Comparison of ENCODE assay signal across 21 cellular contexts in the genomic region with DNA sequence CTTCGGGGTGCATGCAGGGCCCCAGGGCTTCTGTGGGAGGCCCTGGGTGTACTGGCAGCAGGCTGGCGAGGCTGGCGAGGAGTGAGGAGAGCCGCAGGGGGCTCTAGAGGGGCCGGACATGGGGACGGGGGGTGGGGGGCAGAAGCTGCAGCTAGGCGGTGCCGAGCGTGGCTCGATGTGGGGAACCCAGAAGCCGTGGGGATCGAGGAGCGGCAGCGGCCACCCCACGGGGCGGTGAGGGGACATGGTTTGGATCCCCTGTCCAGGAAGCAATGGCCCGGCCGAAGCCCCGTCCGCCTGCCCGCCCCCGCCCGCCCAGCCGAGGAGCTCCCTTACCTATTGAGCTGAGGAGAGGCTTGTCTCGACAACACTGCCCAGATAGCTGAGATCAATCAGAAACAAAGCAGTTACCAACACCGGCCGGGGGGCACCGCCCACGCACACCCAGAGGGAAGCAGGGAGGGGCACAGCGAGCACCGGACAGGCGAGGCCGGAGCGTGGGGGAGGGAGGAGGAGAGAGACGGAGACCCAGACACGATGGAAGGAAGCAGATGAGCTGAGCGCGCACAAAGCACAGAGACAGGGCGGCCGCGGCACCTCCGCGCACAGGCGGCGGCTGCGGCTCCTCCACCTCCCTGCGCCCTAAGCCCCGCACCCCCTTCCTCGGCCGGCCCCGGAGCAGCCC. TPM values are rescaled to one million over a fixed set of nuclear protein-coding genes. Genes with fewer than 3 reads are reported as not detected.
A peak's percentile ranks its signal among the peaks of the same experiment; 100 is the strongest.
DNase-seq lines count a peak whose midpoint lies in the region; ATAC-seq and TF ChIP-seq lines count a peak whose summit lies in the region.
"Had no signal": no experiment of that assay in that cellular context is flagged by ENCODE, and none has a peak within 500 bp of the region (broad histone marks: within the 10 kb centered on the region; RNA-seq: fewer than 3 reads in every experiment).

No MANE protein-coding gene starts in this region.

- WGBS in HUES64, result 25% methylated on average over 48 of the region's 51 CpGs
- WGBS in gastroesophageal sphincter (ENCODE audit: low coverage in 1 of 2), 2 donors, result 43 to 47% methylated on average over 5 to 6 of the region's 51 CpGs

- peak overlapping the region; percentile 32 to 82 (median 58) for H3K4me3 Mint-ChIP-seq in CD4-positive, alpha-beta memory T cell
- H3K4me3 Mint-ChIP-seq in naive thymus-derived CD4-positive, alpha-beta T cell, result peak overlapping the region in 9 of 10 donors; percentile 23 to 80 (median 60)
- H3K4me3 Mint-ChIP-seq: T-helper 1 cell treated with Interleukin-12 subunit alpha and Interleukin-12 subunit beta and Interleukin-4 antibody, amounts not matched to agents 30 μg/mL and 1 μg/mL, for 36 hours had no signal

- CTCF ChIA-PET in CD4-positive, alpha-beta memory T cell (lab: Charles Lee; ENCODE audit: partially characterized antibody), result no interaction called here
- CTCF ChIA-PET in naive thymus-derived CD4-positive, alpha-beta T cell (lab: Charles Lee), result interaction anchor here (1.3 kb wide), 1 partner anchor 132 kb away, joined by 3 read pairs; no protein-coding TSS in a partner anchor

- intact Hi-C loops in CD4-positive, alpha-beta memory T cell (cut with micrococcal nuclease), result no loop called here
- intact Hi-C loops in naive thymus-derived CD4-positive, alpha-beta T cell (cut with micrococcal nuclease), result no loop called here

- no peaks in the 10 kb centered on the region for H3K9me3 ChIP-seq in CD4-positive, alpha-beta memory T cell (ENCODE audit: control insufficient read depth in 1 of 2, low read length in 2 of 2)
- H3K9me3 ChIP-seq in HUES64 (ENCODE audit: insufficient read depth, low read depth, low read length), result no peaks in the 10 kb centered on the region
- no peaks in the 10 kb centered on the region for H3K9me3 ChIP-seq in gastroesophageal sphincter
- no peaks in the 10 kb centered on the region for H3K9me3 ChIP-seq in naive thymus-derived CD4-positive, alpha-beta T cell (ENCODE audit: control insufficient read depth in 2 of 3, low read length in 3 of 3)
- H3K9me3 ChIP-seq: psoas muscle had no signal

- H3K4me1 ChIP-seq in CD4-positive, alpha-beta memory T cell (ENCODE audit: insufficient read depth, low read length), result no peaks in the 10 kb centered on the region
- H3K4me1 ChIP-seq in HUES64 (ENCODE audit: insufficient read depth, low read length), result no peaks in the 10 kb centered on the region; the same call in 1 of the 2 replicates
- peaks cover 0 to 5% (median 0%) of the 10 kb centered on the region in 3 donors for H3K4me1 ChIP-seq in gastroesophageal sphincter
- no peaks in the 10 kb centered on the region for H3K4me1 ChIP-seq in naive thymus-derived CD4-positive, alpha-beta T cell (ENCODE audit: control insufficient read depth in 2 of 2, insufficient read depth in 2 of 2, low read length in 2 of 2)
- H3K4me1 ChIP-seq: psoas muscle had no signal

- peaks cover 7% of the 10 kb centered on the region for H3K36me3 ChIP-seq in CD4-positive, alpha-beta memory T cell (ENCODE audit: insufficient read depth, low read length)
- H3K36me3 ChIP-seq in HUES64 (ENCODE audit: insufficient read depth, low read length) (peaks cover 47% of the 10 kb centered on the region), gastroesophageal sphincter (peaks cover 0 to 98% of the 10 kb centered on the region in 2 donors)
- peaks cover 0 to 24% (median 0%) of the 10 kb centered on the region in 3 experiments for H3K36me3 ChIP-seq in naive thymus-derived CD4-positive, alpha-beta T cell (ENCODE audit: control insufficient read depth in 2 of 3, insufficient read depth in 3 of 3, low read length in 3 of 3)
- H3K36me3 ChIP-seq: cardiac muscle cell had no signal

- no peak for DNase-seq in CD4-positive, alpha-beta memory T cell
- DNase-seq in naive thymus-derived CD4-positive, alpha-beta T cell, result peak in 1 of 9 donors; percentile 19
- no peak for DNase-seq in A172 (ENCODE audit: low spot score)
- DNase-seq in epidermal melanocyte (ENCODE audit: insufficient read length, low spot score), result no peak
- DNase-seq: activated CD8-positive, alpha-beta memory T cell treated with anti-CD3 and anti-CD28 coated beads, Interleukin-2, amount 50 U/mL, for 4 hours; AML-193; DMS153; foreskin melanocyte; Kasumi-1; NCI-H1436; NCI-H345; SHP77 had no signal

- H3K4me3 ChIP-seq in CD4-positive, alpha-beta memory T cell (ENCODE audit: low read length in 2 of 2), result no peak overlapping the region
- peak overlapping the region; percentile 57 for H3K4me3 ChIP-seq in HUES64 (ENCODE audit: low read length)
- H3K4me3 ChIP-seq in gastroesophageal sphincter, result no peak overlapping the region
- no peak overlapping the region for H3K4me3 ChIP-seq in naive thymus-derived CD4-positive, alpha-beta T cell (ENCODE audit: low read length)
- H3K4me3 ChIP-seq: cardiac muscle cell, psoas muscle had no signal

- no peak overlapping the region for H3K27ac Mint-ChIP-seq in CD4-positive, alpha-beta memory T cell
- H3K27ac Mint-ChIP-seq in naive thymus-derived CD4-positive, alpha-beta T cell, result no peak overlapping the region
- H3K27ac Mint-ChIP-seq: activated naive CD8-positive, alpha-beta T cell; T-helper 1 cell treated with Interleukin-12 subunit alpha and Interleukin-12 subunit beta and Interleukin-4 antibody, amounts not matched to agents 30 μg/mL and 1 μg/mL, for 36 hours had no signal

- no peak for TF ChIP-seq EP300 in gastroesophageal sphincter (IDR thresholded peaks at IDR 0.05)

- no peak for TF ChIP-seq POLR2A in gastroesophageal sphincter (IDR thresholded peaks at IDR 0.05)

- no peaks in the 10 kb centered on the region for H3K27me3 ChIP-seq in CD4-positive, alpha-beta memory T cell (ENCODE audit: insufficient read depth, low read length)
- no peaks in the 10 kb centered on the region for H3K27me3 ChIP-seq in HUES64 (ENCODE audit: insufficient read depth, low read length)
- no peaks in the 10 kb centered on the region for H3K27me3 ChIP-seq in gastroesophageal sphincter
- H3K27me3 ChIP-seq in naive thymus-derived CD4-positive, alpha-beta T cell (ENCODE audit: control insufficient read depth in 2 of 2, insufficient read depth in 2 of 2, low read length in 2 of 2), result no peaks in the 10 kb centered on the region

- no peaks in the 10 kb centered on the region for H3K9me3 Mint-ChIP-seq in CD4-positive, alpha-beta memory T cell
- H3K9me3 Mint-ChIP-seq in naive thymus-derived CD4-positive, alpha-beta T cell, result no peaks in the 10 kb centered on the region
- H3K9me3 Mint-ChIP-seq: T-helper 1 cell treated with Interleukin-12 subunit alpha and Interleukin-12 subunit beta and Interleukin-4 antibody, amounts not matched to agents 30 μg/mL and 1 μg/mL, for 36 hours had no signal

- H3K36me3 Mint-ChIP-seq in CD4-positive, alpha-beta memory T cell, result peaks cover 21 to 22% of the 10 kb centered on the region in 2 donors
- peaks cover 5 to 33% (median 10%) of the 10 kb centered on the region in 5 donors for H3K36me3 Mint-ChIP-seq in naive thymus-derived CD4-positive, alpha-beta T cell

- ATAC-seq in gastroesophageal sphincter (no peak), HG02571 (IDR thresholded peaks at IDR 0.05; ENCODE audit: unreplicated experiment) (no peak), GM21526 (IDR thresholded peaks at IDR 0.05; ENCODE audit: low FRiP score, unreplicated experiment) (no peak)
- ATAC-seq in naive thymus-derived CD4-positive, alpha-beta T cell, result no peak
- ATAC-seq: psoas muscle had no signal

- H3K9ac ChIP-seq in HUES64 (ENCODE audit: low read depth, low read length), result peak overlapping the region; percentile 53; the same call in 1 of the 2 replicates

- peaks cover 0 to 4% (median 4%) of the 10 kb centered on the region in 4 donors for H3K4me1 Mint-ChIP-seq in CD4-positive, alpha-beta memory T cell
- H3K4me1 Mint-ChIP-seq in naive thymus-derived CD4-positive, alpha-beta T cell, result peaks cover 0 to 11% (median 4%) of the 10 kb centered on the region in 7 donors

- POLR2A ChIA-PET in CD4-positive, alpha-beta memory T cell (lab: Charles Lee; ENCODE audit: partially characterized antibody), result interaction anchor here (1.3 to 1.6 kb wide), 2 partner anchors 10 to 116 kb away, joined by 3 to 4 read pairs; no protein-coding TSS in a partner anchor
- POLR2A ChIA-PET in naive thymus-derived CD4-positive, alpha-beta T cell (lab: Charles Lee), result no interaction called here

- TF ChIP-seq CTCF in gastroesophageal sphincter (IDR thresholded peaks at IDR 0.05), result no peak

- no peak overlapping the region for H3K27ac ChIP-seq in CD4-positive, alpha-beta memory T cell (ENCODE audit: low read depth, low read length)
- H3K27ac ChIP-seq in HUES64 (ENCODE audit: low read depth, low read length), result no peak overlapping the region; the same call in 1 of the 2 replicates
- H3K27ac ChIP-seq in gastroesophageal sphincter, result peak overlapping the region in 3 of 4 donors; percentile 7 to 51 (median 18)
- H3K27ac ChIP-seq in naive thymus-derived CD4-positive, alpha-beta T cell (ENCODE audit: low read depth, low read length), result no peak overlapping the region
- H3K27ac ChIP-seq: cardiac muscle cell, HL-60, psoas muscle had no signal

- no peaks in the 10 kb centered on the region for H3K27me3 Mint-ChIP-seq in CD4-positive, alpha-beta memory T cell
- peaks cover 0 to 4% (median 0%) of the 10 kb centered on the region in 5 donors for H3K27me3 Mint-ChIP-seq in naive thymus-derived CD4-positive, alpha-beta T cell
- H3K27me3 Mint-ChIP-seq: activated naive CD8-positive, alpha-beta T cell had no signal

RNA-seq across cellular contexts. Expression of a gene that starts 38.7 kb away (rescaled TPM):
- total RNA-seq in CD4-positive, alpha-beta memory T cell, result 10 to 100 TPM; 36.0 to 38.6 TPM
- polyA plus RNA-seq in CD4-positive, alpha-beta memory T cell, result 1 to 10 TPM in 1 of 2 donors, under 1 TPM in 1; 0.59 to 2.5 TPM
- 14.6 TPM for polyA plus RNA-seq in HUES64 (2013, experiment 1 of 2)
- polyA plus RNA-seq in HUES64 (2013, experiment 2 of 2), result 15.3 TPM
- 100 to 1,000 TPM in 1 of 4 donors, 10 to 100 TPM in 3; 24.1 to 120 (median 43.3) TPM for total RNA-seq in gastroesophageal sphincter
- total RNA-seq in naive thymus-derived CD4-positive, alpha-beta T cell, result 100 to 1,000 TPM in 1 of 5 experiments, 10 to 100 TPM in 4; 17.6 to 155 (median 24.1) TPM
- polyA plus RNA-seq in naive thymus-derived CD4-positive, alpha-beta T cell, result 1 to 10 TPM; 1.2 to 2.3 TPM
- total RNA-seq in A172 (2014; rRNA removed; shearing (Covaris generic)), result 0.43 and 0.57 TPM in 2 replicates

Comparison
In these comparisons a context has a peak if more than half of its experiments do, and no peak if none do; other contexts are left out.
1. H3K27ac ChIP-seq: peak in gastroesophageal sphincter (3 of 4); none in CD4-positive, alpha-beta memory T cell (single experiment), HUES64 (single experiment) and naive thymus-derived CD4-positive, alpha-beta T cell (single experiment).
2. RNA of a gene that starts 38.7 kb away (total RNA-seq): 24.1 to 120 TPM in gastroesophageal sphincter, 36.0 to 38.6 TPM in CD4-positive, alpha-beta memory T cell and 17.6 to 155 TPM in naive thymus-derived CD4-positive, alpha-beta T cell; 0.43 to 0.57 TPM in A172; every median in the first group is over 10 times any median in the second.